1 cellular context compared by ENCODE assay signal in the genomic region with DNA sequence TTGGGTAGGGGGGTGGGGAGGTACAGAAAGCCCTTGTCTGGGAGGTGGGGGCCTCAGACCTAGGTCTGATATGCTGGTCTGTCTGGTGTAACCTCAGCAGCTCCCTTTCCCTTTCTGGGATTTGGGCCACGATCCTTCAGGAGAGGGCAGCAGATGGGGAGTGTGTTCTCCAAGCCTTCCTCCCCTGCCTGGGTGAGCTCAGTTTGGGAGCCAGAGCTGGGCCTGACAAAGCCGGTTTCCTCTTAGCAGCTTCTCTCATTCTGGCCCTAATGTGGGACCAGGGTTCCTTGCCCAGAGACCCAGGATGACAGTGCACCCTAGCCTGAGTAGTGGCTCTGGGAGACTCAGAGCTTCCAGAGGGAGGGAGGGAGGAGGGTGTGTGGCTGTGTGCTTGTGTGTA.
TF ChIP-seq lines count a peak whose summit lies in the region.

No MANE protein-coding gene starts in this region.

TF ChIP-seq in GM23338, 12 proteins besides CTCF, POLR2A, EP300 and RAD21 (continued from another document):
- TF ChIP-seq, protein P1, sequence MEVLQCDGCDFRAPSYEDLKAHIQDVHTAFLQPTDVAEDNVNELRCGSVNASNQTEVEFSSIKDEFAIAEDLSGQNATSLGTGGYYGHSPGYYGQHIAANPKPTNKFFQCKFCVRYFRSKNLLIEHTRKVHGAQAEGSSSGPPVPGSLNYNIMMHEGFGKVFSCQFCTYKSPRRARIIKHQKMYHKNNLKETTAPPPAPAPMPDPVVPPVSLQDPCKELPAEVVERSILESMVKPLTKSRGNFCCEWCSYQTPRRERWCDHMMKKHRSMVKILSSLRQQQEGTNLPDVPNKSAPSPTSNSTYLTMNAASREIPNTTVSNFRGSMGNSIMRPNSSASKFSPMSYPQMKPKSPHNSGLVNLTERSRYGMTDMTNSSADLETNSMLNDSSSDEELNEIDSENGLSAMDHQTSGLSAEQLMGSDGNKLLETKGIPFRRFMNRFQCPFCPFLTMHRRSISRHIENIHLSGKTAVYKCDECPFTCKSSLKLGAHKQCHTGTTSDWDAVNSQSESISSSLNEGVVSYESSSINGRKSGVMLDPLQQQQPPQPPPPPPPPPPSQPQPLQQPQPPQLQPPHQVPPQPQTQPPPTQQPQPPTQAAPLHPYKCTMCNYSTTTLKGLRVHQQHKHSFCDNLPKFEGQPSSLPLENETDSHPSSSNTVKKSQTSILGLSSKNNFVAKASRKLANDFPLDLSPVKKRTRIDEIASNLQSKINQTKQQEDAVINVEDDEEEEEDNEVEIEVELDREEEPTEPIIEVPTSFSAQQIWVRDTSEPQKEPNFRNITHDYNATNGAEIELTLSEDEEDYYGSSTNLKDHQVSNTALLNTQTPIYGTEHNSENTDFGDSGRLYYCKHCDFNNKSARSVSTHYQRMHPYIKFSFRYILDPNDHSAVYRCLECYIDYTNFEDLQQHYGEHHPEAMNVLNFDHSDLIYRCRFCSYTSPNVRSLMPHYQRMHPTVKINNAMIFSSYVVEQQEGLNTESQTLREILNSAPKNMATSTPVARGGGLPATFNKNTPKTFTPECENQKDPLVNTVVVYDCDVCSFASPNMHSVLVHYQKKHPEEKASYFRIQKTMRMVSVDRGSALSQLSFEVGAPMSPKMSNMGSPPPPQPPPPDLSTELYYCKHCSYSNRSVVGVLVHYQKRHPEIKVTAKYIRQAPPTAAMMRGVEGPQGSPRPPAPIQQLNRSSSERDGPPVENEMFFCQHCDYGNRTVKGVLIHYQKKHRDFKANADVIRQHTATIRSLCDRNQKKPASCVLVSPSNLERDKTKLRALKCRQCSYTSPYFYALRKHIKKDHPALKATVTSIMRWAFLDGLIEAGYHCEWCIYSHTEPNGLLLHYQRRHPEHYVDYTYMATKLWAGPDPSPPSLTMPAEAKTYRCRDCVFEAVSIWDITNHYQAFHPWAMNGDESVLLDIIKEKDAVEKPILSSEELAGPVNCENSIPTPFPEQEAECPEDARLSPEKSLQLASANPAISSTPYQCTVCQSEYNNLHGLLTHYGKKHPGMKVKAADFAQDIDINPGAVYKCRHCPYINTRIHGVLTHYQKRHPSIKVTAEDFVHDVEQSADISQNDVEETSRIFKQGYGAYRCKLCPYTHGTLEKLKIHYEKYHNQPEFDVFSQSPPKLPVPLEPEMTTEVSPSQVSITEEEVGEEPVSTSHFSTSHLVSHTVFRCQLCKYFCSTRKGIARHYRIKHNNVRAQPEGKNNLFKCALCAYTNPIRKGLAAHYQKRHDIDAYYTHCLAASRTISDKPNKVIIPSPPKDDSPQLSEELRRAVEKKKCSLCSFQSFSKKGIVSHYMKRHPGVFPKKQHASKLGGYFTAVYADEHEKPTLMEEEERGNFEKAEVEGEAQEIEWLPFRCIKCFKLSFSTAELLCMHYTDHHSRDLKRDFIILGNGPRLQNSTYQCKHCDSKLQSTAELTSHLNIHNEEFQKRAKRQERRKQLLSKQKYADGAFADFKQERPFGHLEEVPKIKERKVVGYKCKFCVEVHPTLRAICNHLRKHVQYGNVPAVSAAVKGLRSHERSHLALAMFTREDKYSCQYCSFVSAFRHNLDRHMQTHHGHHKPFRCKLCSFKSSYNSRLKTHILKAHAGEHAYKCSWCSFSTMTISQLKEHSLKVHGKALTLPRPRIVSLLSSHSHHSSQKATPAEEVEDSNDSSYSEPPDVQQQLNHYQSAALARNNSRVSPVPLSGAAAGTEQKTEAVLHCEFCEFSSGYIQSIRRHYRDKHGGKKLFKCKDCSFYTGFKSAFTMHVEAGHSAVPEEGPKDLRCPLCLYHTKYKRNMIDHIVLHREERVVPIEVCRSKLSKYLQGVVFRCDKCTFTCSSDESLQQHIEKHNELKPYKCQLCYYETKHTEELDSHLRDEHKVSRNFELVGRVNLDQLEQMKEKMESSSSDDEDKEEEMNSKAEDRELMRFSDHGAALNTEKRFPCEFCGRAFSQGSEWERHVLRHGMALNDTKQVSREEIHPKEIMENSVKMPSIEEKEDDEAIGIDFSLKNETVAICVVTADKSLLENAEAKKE (CRISPR knock-in tag; IDR thresholded peaks at IDR 0.05), result no peak
- TF ChIP-seq POLR2AphosphoS5 (IDR thresholded peaks at IDR 0.05; ENCODE audit: low read depth), result no peak
